In the genomic region with DNA sequence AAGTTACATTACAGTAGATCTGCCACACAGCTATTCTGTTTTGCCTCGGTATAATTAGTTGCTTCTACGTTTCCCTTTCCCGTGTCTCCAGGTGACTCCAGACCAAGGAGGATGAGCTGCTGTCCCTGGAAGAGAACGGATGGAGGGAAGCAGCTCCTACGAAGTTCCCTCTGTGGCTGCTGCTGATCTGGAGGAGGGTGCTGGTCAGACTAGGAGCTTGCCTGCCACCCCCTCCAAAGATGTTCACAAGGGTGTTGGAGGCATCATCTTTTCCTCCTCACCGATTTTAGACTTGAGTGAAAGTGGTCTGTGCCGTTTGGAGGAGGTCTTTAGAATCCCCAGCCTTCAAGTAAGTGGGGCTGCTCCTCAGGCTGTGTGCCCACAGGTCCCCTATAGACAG, we compare ENCODE assay signal across 14 cellular contexts. TPM values are rescaled to one million over a fixed set of nuclear protein-coding genes. Genes with fewer than 3 reads are reported as not detected.
DNase-seq lines count a peak whose midpoint lies in the region; ATAC-seq lines count a peak whose summit lies in the region.
"Had no signal": no experiment of that assay in that cellular context is flagged by ENCODE, and none has a peak within 500 bp of the region (broad histone marks: within the 10 kb centered on the region; RNA-seq: fewer than 3 reads in every experiment).

No MANE protein-coding gene starts in this region.

- peak overlapping the region; percentile 35 for H3K4me3 Mint-ChIP-seq in activated T-cell treated with anti-CD3 and anti-CD28 coated beads, Interleukin-2, amount 50 U/mL, for 24 hours
- peak overlapping the region; percentile 95 for H3K4me3 Mint-ChIP-seq in dendritic cell treated with granulocyte-macrophage colony-stimulating factor and Interleukin-4, amounts not matched to agents 40 ng/mL and 50 ng/mL, for 4 days

- H3K9me3 ChIP-seq in skeletal muscle satellite cell (replicated peaks; ENCODE audit: low read length) = no peaks in the 10 kb centered on the region
- H3K9me3 ChIP-seq: tibial nerve had no signal

- H3K4me2 ChIP-seq in skeletal muscle satellite cell (ENCODE audit: low read length) = peak overlapping the region; percentile 97

- H3K36me3 Mint-ChIP-seq in activated T-cell treated with anti-CD3 and anti-CD28 coated beads, Interleukin-2, amount 50 U/mL, for 24 hours (ENCODE audit: low read depth) = peaks cover 26% of the 10 kb centered on the region
- peaks cover 56% of the 10 kb centered on the region for H3K36me3 Mint-ChIP-seq in dendritic cell treated with granulocyte-macrophage colony-stimulating factor and Interleukin-4, amounts not matched to agents 40 ng/mL and 50 ng/mL, for 4 days (ENCODE audit: low read depth)

- no peaks in the 10 kb centered on the region for H3K27me3 Mint-ChIP-seq in activated T-cell treated with anti-CD3 and anti-CD28 coated beads, Interleukin-2, amount 50 U/mL, for 24 hours
- H3K27me3 Mint-ChIP-seq in dendritic cell treated with granulocyte-macrophage colony-stimulating factor and Interleukin-4, amounts not matched to agents 40 ng/mL and 50 ng/mL, for 4 days = no peaks in the 10 kb centered on the region

- peaks cover 22% of the 10 kb centered on the region for H3K4me1 ChIP-seq in skeletal muscle satellite cell (ENCODE audit: control insufficient read depth, insufficient read depth, low read length)

- peaks cover 59% of the 10 kb centered on the region for H3K4me1 Mint-ChIP-seq in activated T-cell treated with anti-CD3 and anti-CD28 coated beads, Interleukin-2, amount 50 U/mL, for 24 hours (ENCODE audit: low read depth)
- H3K4me1 Mint-ChIP-seq in dendritic cell treated with granulocyte-macrophage colony-stimulating factor and Interleukin-4, amounts not matched to agents 40 ng/mL and 50 ng/mL, for 4 days (ENCODE audit: low read depth) = peaks cover 59% of the 10 kb centered on the region

- no peak for DNase-seq in activated T-cell treated with anti-CD3 and anti-CD28 coated beads, Interleukin-2, amount 50 U/mL, for 24 hours
- no peak for DNase-seq in activated T-cell treated with anti-CD3 and anti-CD28 coated beads, Interleukin-2, amount 50 U/mL, for 1 hour
- DNase-seq in NAMALWA (ENCODE audit: low spot score) (peak; percentile 19), NCI-H446 treated with DMSO at 0.1 percent for 48 hours (lab: John Stamatoyannopoulos, UW) (no peak)
- DNase-seq in stimulated activated CD4-positive, alpha-beta T cell treated with anti-CD3 and anti-CD28 coated beads, Interleukin-1b, Interleukin-23, amount 100 ng/mL, for 48 hours = no peak
- DNase-seq: DMS53, NCI-H1436 treated with DMSO at 0.1 percent for 48 hours, NCI-H526 treated with DMSO at 0.1 percent for 48 hours, RPMI8226, T-helper 9 cell had no signal

- no peaks in the 10 kb centered on the region for H3K27me3 ChIP-seq in skeletal muscle satellite cell (ENCODE audit: control insufficient read depth, insufficient read depth, low read length)
- H3K27me3 ChIP-seq: tibial nerve had no signal

- H3K4me3 ChIP-seq in skeletal muscle satellite cell (ENCODE audit: low read length) = no peak overlapping the region

- H3K27ac Mint-ChIP-seq in activated T-cell treated with anti-CD3 and anti-CD28 coated beads, Interleukin-2, amount 50 U/mL, for 24 hours = no peak overlapping the region
- peak overlapping the region; percentile 98 for H3K27ac Mint-ChIP-seq in dendritic cell treated with granulocyte-macrophage colony-stimulating factor and Interleukin-4, amounts not matched to agents 40 ng/mL and 50 ng/mL, for 4 days

- H3K9me3 Mint-ChIP-seq in activated T-cell treated with anti-CD3 and anti-CD28 coated beads, Interleukin-2, amount 50 U/mL, for 24 hours = no peaks in the 10 kb centered on the region
- no peaks in the 10 kb centered on the region for H3K9me3 Mint-ChIP-seq in dendritic cell treated with granulocyte-macrophage colony-stimulating factor and Interleukin-4, amounts not matched to agents 40 ng/mL and 50 ng/mL, for 4 days

- intact Hi-C loops in dendritic cell treated with granulocyte-macrophage colony-stimulating factor and Interleukin-4, amounts not matched to agents 40 ng/mL and 50 ng/mL, for 4 days (cut with micrococcal nuclease) = loop anchor here (5.0 kb wide), 1 partner anchor 64 kb away; a partner anchor contains a TSS

- no peak for ATAC-seq in GM18502 (IDR thresholded peaks at IDR 0.05; ENCODE audit: poor library complexity, unreplicated experiment)

- H3K36me3 ChIP-seq in skeletal muscle satellite cell (ENCODE audit: insufficient read depth, low read length) = peaks cover 5% of the 10 kb centered on the region

- H3K9ac ChIP-seq in skeletal muscle satellite cell (ENCODE audit: low read depth, low read length) = no peak overlapping the region

RNA-seq across cellular contexts. Expression of a gene that starts 1.4 kb away (rescaled TPM):
- 5.7 and 7.6 TPM in 2 replicates for total RNA-seq in skeletal muscle satellite cell (2012; rRNA removed)

RNA-seq across cellular contexts. Expression of a gene that starts 25.6 kb away (rescaled TPM):
- total RNA-seq in skeletal muscle satellite cell (2012; rRNA removed) = 12.7 and 12.9 TPM in 2 replicates
